1 cellular context compared by ENCODE assay signal in genomic region chr11:35097814-35098213, GRCh38.
TF ChIP-seq lines count a peak whose summit lies in the region.

No MANE protein-coding gene starts in this region.

TF ChIP-seq in IMR-90, 13 proteins besides CTCF, POLR2A, EP300 and RAD21 (continued from another document):
- TF ChIP-seq, protein P1, sequence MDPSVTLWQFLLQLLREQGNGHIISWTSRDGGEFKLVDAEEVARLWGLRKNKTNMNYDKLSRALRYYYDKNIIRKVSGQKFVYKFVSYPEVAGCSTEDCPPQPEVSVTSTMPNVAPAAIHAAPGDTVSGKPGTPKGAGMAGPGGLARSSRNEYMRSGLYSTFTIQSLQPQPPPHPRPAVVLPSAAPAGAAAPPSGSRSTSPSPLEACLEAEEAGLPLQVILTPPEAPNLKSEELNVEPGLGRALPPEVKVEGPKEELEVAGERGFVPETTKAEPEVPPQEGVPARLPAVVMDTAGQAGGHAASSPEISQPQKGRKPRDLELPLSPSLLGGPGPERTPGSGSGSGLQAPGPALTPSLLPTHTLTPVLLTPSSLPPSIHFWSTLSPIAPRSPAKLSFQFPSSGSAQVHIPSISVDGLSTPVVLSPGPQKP (IDR thresholded peaks at IDR 0.05; ENCODE audit: borderline replicate concordance, low read depth, low read length) = no peak
- TF ChIP-seq USF2 (IDR thresholded peaks at IDR 0.05; ENCODE audit: low read depth, low read length) (no peak), SMC3 (IDR thresholded peaks at IDR 0.05; ENCODE audit: low read depth, low read length) (no peak), MAZ (IDR thresholded peaks at IDR 0.05; ENCODE audit: borderline replicate concordance, low read depth, low read length) (no peak), FOS (IDR thresholded peaks at IDR 0.05; ENCODE audit: low read depth, low read length) (no peak), RFX5 (IDR thresholded peaks at IDR 0.05; ENCODE audit: low read depth, low read length) (no peak), MXI1 (IDR thresholded peaks at IDR 0.05; ENCODE audit: borderline replicate concordance, low read depth, low read length) (no peak), BHLHE40 (IDR thresholded peaks at IDR 0.05; ENCODE audit: low read depth, low read length) (no peak), NFE2L2 (IDR thresholded peaks at IDR 0.05; ENCODE audit: low read depth, low read length) (no peak), CEBPB (IDR thresholded peaks at IDR 0.05; ENCODE audit: low read depth, low read length) (no peak), MAFK (IDR thresholded peaks at IDR 0.05; ENCODE audit: low read depth, low read length) (no peak), RCOR1 (IDR thresholded peaks at IDR 0.05; ENCODE audit: insufficient replicate concordance, low read length) (no peak)
